In genomic region chr7:80967536-80968297, GRCh38 we compare ENCODE assay signal across 24 cellular contexts. TPM values are rescaled to one million over a fixed set of nuclear protein-coding genes. Genes with fewer than 3 reads are reported as not detected.
A peak's percentile ranks its signal among the peaks of the same experiment; 100 is the strongest.
DNase-seq lines count a peak whose midpoint lies in the region; ATAC-seq and TF ChIP-seq lines count a peak whose summit lies in the region.
"Had no signal": no experiment of that assay in that cellular context is flagged by ENCODE, and none has a peak within 500 bp of the region (broad histone marks: within the 10 kb centered on the region; RNA-seq: fewer than 3 reads in every experiment).

No MANE protein-coding gene starts in this region.

- H3K4me3 ChIP-seq in SJCRH30, result no peak overlapping the region
- no peak overlapping the region for H3K4me3 ChIP-seq in fibroblast of mammary gland (ENCODE audit: control insufficient read depth, low read depth, low read length)
- H3K4me3 ChIP-seq in left ventricle myocardium inferior, result no peak overlapping the region
- H3K4me3 ChIP-seq: cardiac muscle cell, GM12878, spleen, vagina had no signal

- TF ChIP-seq CTCF in fibroblast of mammary gland (conservative IDR thresholded peaks at IDR 0.05; ENCODE audit: control insufficient read depth, insufficient read depth, low read depth, low read length) (no peak), nephron progenitor cell (IDR thresholded peaks at IDR 0.05) (no peak), left ventricle myocardium inferior (IDR thresholded peaks at IDR 0.05; ENCODE audit: borderline replicate concordance) (no peak)

- H3K27me3 Mint-ChIP-seq in nephron progenitor cell (ENCODE audit: low read depth, poor library complexity), result no peaks in the 10 kb centered on the region
- H3K27me3 Mint-ChIP-seq: activated naive CD8-positive, alpha-beta T cell; naive thymus-derived CD8-positive, alpha-beta T cell; progenitor cell of endocrine pancreas; T-helper 17 cell had no signal

- peaks cover 8% of the 10 kb centered on the region for H3K9me3 Mint-ChIP-seq in nephron progenitor cell

- DNase-seq in HEK293T (ENCODE audit: extremely low spot score) (peak; percentile 19), SJCRH30 (peak; percentile 68 to 84), fibroblast of mammary gland (ENCODE audit: low read depth) (peak; percentile 55), sciatic nerve (ENCODE audit: low spot score) (no peak), nephron progenitor cell (no peak), left ventricle myocardium inferior (no peak), T-helper 9 cell (no peak)
- DNase-seq: activated CD8-positive, alpha-beta memory T cell treated with anti-CD3 and anti-CD28 coated beads for 24 hours; activated T-cell treated with anti-CD3 and anti-CD28 coated beads, Interleukin-2, amount 50 U/mL, for 72 hours; GDM1; head of caudate nucleus; immature natural killer cell; MM.1S; naive thymus-derived CD8-positive, alpha-beta T cell; NCI-H187; SHP77 treated with DMSO at 0.1 percent for 48 hours; spleen; stimulated activated CD8-positive, alpha-beta memory T cell treated with anti-CD3 and anti-CD28 coated beads, Interleukin-4, amount 100 ng/mL, for 48 hours; T-helper 17 cell had no signal

- H3K27ac Mint-ChIP-seq in nephron progenitor cell, result no peak overlapping the region
- H3K27ac Mint-ChIP-seq: activated naive CD8-positive, alpha-beta T cell; activated T-cell treated with anti-CD3 and anti-CD28 coated beads, Interleukin-2, amount 50 U/mL, for 72 hours; immature natural killer cell; naive thymus-derived CD8-positive, alpha-beta T cell; progenitor cell of endocrine pancreas; T-helper 17 cell had no signal

- POLR2A ChIA-PET in HEK293T (lab: Yijun Ruan, JAX), result no interaction called here

- CTCF ChIA-PET in HEK293T (lab: Yijun Ruan, JAX), result no interaction called here

- peak; percentile 76 for ATAC-seq in sciatic nerve
- ATAC-seq: activated T-cell treated with anti-CD3 and anti-CD28 coated beads, Interleukin-2, amount 50 U/mL, for 72 hours; GM12878; naive thymus-derived CD8-positive, alpha-beta T cell; T-helper 17 cell had no signal

- H3K4me3 Mint-ChIP-seq in nephron progenitor cell, result no peak overlapping the region
- H3K4me3 Mint-ChIP-seq: activated naive CD8-positive, alpha-beta T cell; activated T-cell treated with anti-CD3 and anti-CD28 coated beads, Interleukin-2, amount 50 U/mL, for 72 hours; immature natural killer cell; naive thymus-derived CD8-positive, alpha-beta T cell; T-helper 17 cell had no signal

- H3K36me3 ChIP-seq in SJCRH30 (no peaks in the 10 kb centered on the region), left ventricle myocardium inferior (no peaks in the 10 kb centered on the region)
- H3K36me3 ChIP-seq: cardiac muscle cell, spleen, vagina had no signal

- H3K27ac ChIP-seq in SJCRH30 (peak overlapping the region; percentile 55), left ventricle myocardium inferior (replicated peaks) (no peak overlapping the region)
- H3K27ac ChIP-seq: cardiac muscle cell, spleen, vagina had no signal

- H3K4me1 Mint-ChIP-seq in nephron progenitor cell, result peaks cover 8% of the 10 kb centered on the region
- H3K4me1 Mint-ChIP-seq: immature natural killer cell; naive thymus-derived CD8-positive, alpha-beta T cell; T-helper 17 cell had no signal

- no peaks in the 10 kb centered on the region for H3K36me3 Mint-ChIP-seq in nephron progenitor cell (ENCODE audit: low read depth)
- H3K36me3 Mint-ChIP-seq: activated naive CD8-positive, alpha-beta T cell; immature natural killer cell; naive thymus-derived CD8-positive, alpha-beta T cell had no signal

- no peaks in the 10 kb centered on the region for H3K27me3 ChIP-seq in SJCRH30
- H3K27me3 ChIP-seq in left ventricle myocardium inferior (ENCODE audit: low read depth), result no peaks in the 10 kb centered on the region
- H3K27me3 ChIP-seq: cardiac muscle cell, spleen, vagina had no signal

- H3K4me1 ChIP-seq in SJCRH30, result peaks cover 24% of the 10 kb centered on the region
- no peaks in the 10 kb centered on the region for H3K4me1 ChIP-seq in left ventricle myocardium inferior
- H3K4me1 ChIP-seq: spleen, vagina had no signal

- H3K9me3 ChIP-seq in SJCRH30 (replicated peaks), result no peaks in the 10 kb centered on the region; the same call in 1 of the 2 replicates
- peaks cover 3% of the 10 kb centered on the region for H3K9me3 ChIP-seq in left ventricle myocardium inferior (replicated peaks)
- H3K9me3 ChIP-seq: vagina had no signal

- intact Hi-C loops in sciatic nerve (cut with DNase I), result no loop called here
- intact Hi-C loops in left ventricle myocardium inferior (cut with micrococcal nuclease), result no loop called here

TF ChIP-seq in HEK293T, 16 proteins besides CTCF, POLR2A, EP300 and RAD21:
- no peak for TF ChIP-seq CTBP1 (IDR thresholded peaks at IDR 0.05; ENCODE audit: borderline replicate concordance)
- TF ChIP-seq ARNT (IDR thresholded peaks at IDR 0.05), result no peak
- no peak for TF ChIP-seq ZNF384 (IDR thresholded peaks at IDR 0.05)
- TF ChIP-seq HDGF (IDR thresholded peaks at IDR 0.05; ENCODE audit: borderline replicate concordance), result no peak
- TF ChIP-seq PKNOX1 (IDR thresholded peaks at IDR 0.05), result no peak
- no peak for TF ChIP-seq ELF4 (IDR thresholded peaks at IDR 0.05)
- no peak for TF ChIP-seq LEF1 (IDR thresholded peaks at IDR 0.05; ENCODE audit: borderline replicate concordance)
- TF ChIP-seq FOXK2 (IDR thresholded peaks at IDR 0.05), result no peak
- TF ChIP-seq SP1 (IDR thresholded peaks at IDR 0.05), result no peak
- no peak for TF ChIP-seq FOXA1 (IDR thresholded peaks at IDR 0.05)
- TF ChIP-seq FOXM1 (IDR thresholded peaks at IDR 0.05; ENCODE audit: borderline replicate concordance), result no peak
- no peak for TF ChIP-seq L3MBTL2 (conservative IDR thresholded peaks at IDR 0.05)
- TF ChIP-seq TARDBP (IDR thresholded peaks at IDR 0.05), result no peak
- no peak for TF ChIP-seq BHLHE40 (IDR thresholded peaks at IDR 0.05; ENCODE audit: borderline replicate concordance)
- TF ChIP-seq SUZ12 (IDR thresholded peaks at IDR 0.05), result no peak
- TF ChIP-seq NFRKB (IDR thresholded peaks at IDR 0.05), result no peak

RNA-seq across cellular contexts. Expression of gene SEMA3C, which starts 48.9 kb away (rescaled TPM):
- total RNA-seq in SJCRH30 (2014; rRNA removed; shearing (Covaris generic)), result 37.0 and 39.3 TPM in 2 replicates
- total RNA-seq in sciatic nerve, result 143 TPM
- total RNA-seq in left ventricle myocardium inferior, result 66.5 TPM
- total RNA-seq: activated T-cell treated with anti-CD3 and anti-CD28 coated beads, Interleukin-2, amount 50 U/mL, for 72 hours; naive thymus-derived CD8-positive, alpha-beta T cell had no signal

Comparison
In these comparisons a context has a peak if more than half of its experiments do, and no peak if none do; other contexts are left out.
1. DNase-seq: peak in HEK293T (single experiment), SJCRH30 (2 of 2) and fibroblast of mammary gland (single experiment); none in sciatic nerve (single experiment), nephron progenitor cell (single experiment), left ventricle myocardium inferior (single experiment) and T-helper 9 cell (single experiment).